ENCODE assay signal across 8 cellular contexts in genomic region chr2:233566141-233566956, GRCh38. TPM values are rescaled to one million over a fixed set of nuclear protein-coding genes. Genes with fewer than 3 reads are reported as not detected.
A peak's percentile ranks its signal among the peaks of the same experiment; 100 is the strongest.
DNase-seq lines count a peak whose midpoint lies in the region; TF ChIP-seq lines count a peak whose summit lies in the region.

TSS of gene USP40 (minus strand) at chr2:233566782. CDS start at chr2:233565554, 1,228 bp downstream.

- WGBS in GM23248 (ENCODE audit: low coverage in 1 of 2, low lambda C conversion rate in 2 of 2, missing lambda C conversion rate in 2 of 2), 2 experiments: 0 to 1% methylated on average over 49 to 51 of the region's 51 CpGs

- no peak for TF ChIP-seq CTCF in neutrophil (IDR thresholded peaks at IDR 0.05)
- no peak for TF ChIP-seq CTCF in subcutaneous adipose tissue (IDR thresholded peaks at IDR 0.05; ENCODE audit: low read depth)

- peak within 1 kb of the TSS; percentile 92 for H3K4me2 ChIP-seq in GM23248 (ENCODE audit: unreplicated experiment)

- H3K9ac ChIP-seq in GM23248: peak within 1 kb of the TSS; percentile 99

- DNase-seq in DMS153 (lab: John Stamatoyannopoulos, UW) (peak; percentile 91), GM23248 (peak; percentile 96), MG63 (peak; percentile 92), SK-N-DZ (ENCODE audit: low spot score) (peak; percentile 88), globus pallidus (ENCODE audit: low spot score) (peak; percentile 73)

- H3K27ac ChIP-seq in GM23248 (peak within 1 kb of the TSS; percentile 89), neutrophil (no peak within 1 kb of the TSS)

- H3K4me1 ChIP-seq in GM23248 (ENCODE audit: insufficient read depth) (peaks cover 10% of the 10 kb centered on the region), neutrophil (ENCODE audit: control insufficient read depth in 1 of 2, insufficient read depth in 1 of 2, low read depth in 1 of 2, low read length in 1 of 2) (peaks cover 3 to 5% of the 10 kb centered on the region in 2 experiments)

- H3K9me3 ChIP-seq in GM23248 (ENCODE audit: low read depth): no peaks in the 10 kb centered on the region
- H3K9me3 ChIP-seq in MG63: no peaks in the 10 kb centered on the region; the same call in 1 of the 2 replicates
- H3K9me3 ChIP-seq in neutrophil: no peaks in the 10 kb centered on the region

- peak within 1 kb of the TSS; percentile 95 for H3K4me3 Mint-ChIP-seq in activated naive CD4-positive, alpha-beta T cell treated with anti-CD3 and anti-CD28 coated beads, Interleukin-2, amount 50 U/mL, for 24 hours

- H3K36me3 ChIP-seq in GM23248 (ENCODE audit: low read depth) (no peaks in the 10 kb centered on the region), MG63 (peaks cover 6% of the 10 kb centered on the region), neutrophil (no peaks in the 10 kb centered on the region)

- no peaks in the 10 kb centered on the region for H3K27me3 Mint-ChIP-seq in activated naive CD4-positive, alpha-beta T cell treated with anti-CD3 and anti-CD28 coated beads, Interleukin-2, amount 50 U/mL, for 24 hours

- no peaks in the 10 kb centered on the region for H3K9me2 ChIP-seq in GM23248 (ENCODE audit: insufficient read depth)

- H3K4me3 ChIP-seq in GM23248 (peak within 1 kb of the TSS; percentile 95), MG63 (peak within 1 kb of the TSS; percentile 84), neutrophil (ENCODE audit: low read depth in 1 of 2, low read length in 1 of 2) (peak within 1 kb of the TSS; percentile 77 to 83)

- peaks cover 1% of the 10 kb centered on the region for H3K36me3 Mint-ChIP-seq in activated naive CD4-positive, alpha-beta T cell treated with anti-CD3 and anti-CD28 coated beads, Interleukin-2, amount 50 U/mL, for 24 hours

- H3K4me1 Mint-ChIP-seq in activated naive CD4-positive, alpha-beta T cell treated with anti-CD3 and anti-CD28 coated beads, Interleukin-2, amount 50 U/mL, for 24 hours: peaks cover 20% of the 10 kb centered on the region

- H3K9me3 Mint-ChIP-seq in activated naive CD4-positive, alpha-beta T cell treated with anti-CD3 and anti-CD28 coated beads, Interleukin-2, amount 50 U/mL, for 24 hours: no peaks in the 10 kb centered on the region

- peak within 1 kb of the TSS; percentile 89 for H2AFZ ChIP-seq in GM23248

- peaks cover 23% of the 10 kb centered on the region for H3K79me2 ChIP-seq in GM23248 (ENCODE audit: insufficient read depth)

- in situ Hi-C loops in GM23248 (cut with MboI): no loop called here

- H3K27ac Mint-ChIP-seq in activated naive CD4-positive, alpha-beta T cell treated with anti-CD3 and anti-CD28 coated beads, Interleukin-2, amount 50 U/mL, for 24 hours: peak within 1 kb of the TSS; percentile 94

- no peaks in the 10 kb centered on the region for H4K20me1 ChIP-seq in GM23248 (ENCODE audit: insufficient read depth)

- H3K27me3 ChIP-seq in GM23248 (replicated peaks; ENCODE audit: insufficient read depth) (no peaks in the 10 kb centered on the region; the same call in 1 of the 2 replicates), MG63 (no peaks in the 10 kb centered on the region), neutrophil (peaks cover 37% of the 10 kb centered on the region)

- H3F3A ChIP-seq in GM23248 (ENCODE audit: insufficient read depth): no peaks in the 10 kb centered on the region

RNA-seq across cellular contexts. Expression of gene USP40, which starts in this region (rescaled TPM):
- 31.0 and 36.8 TPM in 2 replicates for total RNA-seq in GM23248 (2014; rRNA removed; shearing (Covaris generic))
- polyA plus RNA-seq in GM23248 (2016; fragmentation: Nextera tagmentation; extraction: Ambion mirVana): 24.7 and 25.1 TPM in 2 replicates
- total RNA-seq in MG63 (2014; rRNA removed; shearing (Covaris generic); ENCODE audit: low replicate concordance): 23.4 and 34.6 TPM in 2 replicates
- 11.0 and 12.5 TPM in 2 replicates for polyA plus RNA-seq in SK-N-DZ (2014; cell fraction: cytosol; rRNA removed)
- 20.6 and 31.8 TPM in 2 replicates for polyA plus RNA-seq in SK-N-DZ (2014; cell fraction: nucleus; rRNA removed)
- total RNA-seq in subcutaneous adipose tissue: 10 to 100 TPM; 21.8 to 60.3 (median 38.2) TPM
